In genomic region chr10:31928531-31929259, GRCh38 we compare ENCODE assay signal across 1 cellular context.
TF ChIP-seq lines count a peak whose summit lies in the region.

ARHGAP12 (minus strand) TSS chr10:31928831; CDS start chr10:31908855, 19,976 bp downstream.

TF ChIP-seq in HepG2, 621 proteins besides CTCF, POLR2A, EP300 and RAD21 (continued from another document and continues in another):
- TF ChIP-seq THAP9 (CRISPR knock-in tag; IDR thresholded peaks at IDR 0.05; ENCODE audit: borderline replicate concordance), result no peak
- TF ChIP-seq HOXA9 (CRISPR knock-in tag; IDR thresholded peaks at IDR 0.05; ENCODE audit: borderline replicate concordance), result peak; percentile 63; the same call in 1 of the 2 replicates
- TF ChIP-seq TBX2 (CRISPR knock-in tag; IDR thresholded peaks at IDR 0.05; ENCODE audit: borderline replicate concordance), result peak; percentile 76; the same call in 1 of the 2 replicates
- peak; percentile 82; the same call in 1 of the 2 replicates for TF ChIP-seq THAP8 (CRISPR knock-in tag; IDR thresholded peaks at IDR 0.05; ENCODE audit: borderline replicate concordance)
- TF ChIP-seq, protein P1, sequence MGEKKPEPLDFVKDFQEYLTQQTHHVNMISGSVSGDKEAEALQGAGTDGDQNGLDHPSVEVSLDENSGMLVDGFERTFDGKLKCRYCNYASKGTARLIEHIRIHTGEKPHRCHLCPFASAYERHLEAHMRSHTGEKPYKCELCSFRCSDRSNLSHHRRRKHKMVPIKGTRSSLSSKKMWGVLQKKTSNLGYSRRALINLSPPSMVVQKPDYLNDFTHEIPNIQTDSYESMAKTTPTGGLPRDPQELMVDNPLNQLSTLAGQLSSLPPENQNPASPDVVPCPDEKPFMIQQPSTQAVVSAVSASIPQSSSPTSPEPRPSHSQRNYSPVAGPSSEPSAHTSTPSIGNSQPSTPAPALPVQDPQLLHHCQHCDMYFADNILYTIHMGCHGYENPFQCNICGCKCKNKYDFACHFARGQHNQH (CRISPR knock-in tag; IDR thresholded peaks at IDR 0.05), result peak; percentile 42; the same call in 1 of the 2 replicates
- peak; percentile 32; the same call in 1 of the 2 replicates for TF ChIP-seq SMAD3 (CRISPR knock-in tag; IDR thresholded peaks at IDR 0.05)
- TF ChIP-seq ZNF891 (CRISPR knock-in tag; IDR thresholded peaks at IDR 0.05), result no peak; the same call in 1 of the 2 replicates
- TF ChIP-seq CBX5 (CRISPR knock-in tag; IDR thresholded peaks at IDR 0.05; ENCODE audit: borderline replicate concordance), result no peak
- TF ChIP-seq DR1 (CRISPR knock-in tag; IDR thresholded peaks at IDR 0.05), result peak; percentile 1; the same call in 1 of the 2 replicates
- no peak for TF ChIP-seq FOXM1 (CRISPR knock-in tag; IDR thresholded peaks at IDR 0.05)
- TF ChIP-seq ZNF674 (CRISPR knock-in tag; IDR thresholded peaks at IDR 0.05; ENCODE audit: low read depth), result no peak
- TF ChIP-seq RNF219 (CRISPR knock-in tag; IDR thresholded peaks at IDR 0.05), result no peak
- peak; percentile 25; the same call in 1 of the 2 replicates for TF ChIP-seq ZNF276 (CRISPR knock-in tag; IDR thresholded peaks at IDR 0.05; ENCODE audit: low read depth)
- 0 out of 2 replicates have a peak, but pooled peaks have one; percentile 41 for TF ChIP-seq BRCA1 (CRISPR knock-in tag; IDR thresholded peaks at IDR 0.05)
- TF ChIP-seq REL (CRISPR knock-in tag; conservative IDR thresholded peaks at IDR 0.05), result no peak; the same call in 1 of the 2 replicates
- TF ChIP-seq, protein P2, sequence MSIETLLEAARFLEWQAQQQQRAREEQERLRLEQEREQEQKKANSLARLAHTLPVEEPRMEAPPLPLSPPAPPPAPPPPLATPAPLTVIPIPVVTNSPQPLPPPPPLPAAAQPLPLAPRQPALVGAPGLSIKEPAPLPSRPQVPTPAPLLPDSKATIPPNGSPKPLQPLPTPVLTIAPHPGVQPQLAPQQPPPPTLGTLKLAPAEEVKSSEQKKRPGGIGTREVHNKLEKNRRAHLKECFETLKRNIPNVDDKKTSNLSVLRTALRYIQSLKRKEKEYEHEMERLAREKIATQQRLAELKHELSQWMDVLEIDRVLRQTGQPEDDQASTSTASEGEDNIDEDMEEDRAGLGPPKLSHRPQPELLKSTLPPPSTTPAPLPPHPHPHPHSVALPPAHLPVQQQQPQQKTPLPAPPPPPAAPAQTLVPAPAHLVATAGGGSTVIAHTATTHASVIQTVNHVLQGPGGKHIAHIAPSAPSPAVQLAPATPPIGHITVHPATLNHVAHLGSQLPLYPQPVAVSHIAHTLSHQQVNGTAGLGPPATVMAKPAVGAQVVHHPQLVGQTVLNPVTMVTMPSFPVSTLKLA (IDR thresholded peaks at IDR 0.05), result peak; percentile 39; the same call in 1 of the 2 replicates
- TF ChIP-seq, protein P3, sequence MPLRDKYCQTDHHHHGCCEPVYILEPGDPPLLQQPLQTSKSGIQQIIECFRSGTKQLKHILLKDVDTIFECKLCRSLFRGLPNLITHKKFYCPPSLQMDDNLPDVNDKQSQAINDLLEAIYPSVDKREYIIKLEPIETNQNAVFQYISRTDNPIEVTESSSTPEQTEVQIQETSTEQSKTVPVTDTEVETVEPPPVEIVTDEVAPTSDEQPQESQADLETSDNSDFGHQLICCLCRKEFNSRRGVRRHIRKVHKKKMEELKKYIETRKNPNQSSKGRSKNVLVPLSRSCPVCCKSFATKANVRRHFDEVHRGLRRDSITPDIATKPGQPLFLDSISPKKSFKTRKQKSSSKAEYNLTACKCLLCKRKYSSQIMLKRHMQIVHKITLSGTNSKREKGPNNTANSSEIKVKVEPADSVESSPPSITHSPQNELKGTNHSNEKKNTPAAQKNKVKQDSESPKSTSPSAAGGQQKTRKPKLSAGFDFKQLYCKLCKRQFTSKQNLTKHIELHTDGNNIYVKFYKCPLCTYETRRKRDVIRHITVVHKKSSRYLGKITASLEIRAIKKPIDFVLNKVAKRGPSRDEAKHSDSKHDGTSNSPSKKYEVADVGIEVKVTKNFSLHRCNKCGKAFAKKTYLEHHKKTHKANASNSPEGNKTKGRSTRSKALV (CRISPR knock-in tag; IDR thresholded peaks at IDR 0.05), result no peak
- TF ChIP-seq GATA4 (IDR thresholded peaks at IDR 0.05; ENCODE audit: borderline replicate concordance, low read depth), result peak; percentile 57; the same call in 1 of the 2 replicates
- TF ChIP-seq CEBPG (CRISPR knock-in tag; IDR thresholded peaks at IDR 0.05), result 0 out of 2 replicates have a peak, but pooled peaks have one; percentile 7
- TF ChIP-seq, protein P4, sequence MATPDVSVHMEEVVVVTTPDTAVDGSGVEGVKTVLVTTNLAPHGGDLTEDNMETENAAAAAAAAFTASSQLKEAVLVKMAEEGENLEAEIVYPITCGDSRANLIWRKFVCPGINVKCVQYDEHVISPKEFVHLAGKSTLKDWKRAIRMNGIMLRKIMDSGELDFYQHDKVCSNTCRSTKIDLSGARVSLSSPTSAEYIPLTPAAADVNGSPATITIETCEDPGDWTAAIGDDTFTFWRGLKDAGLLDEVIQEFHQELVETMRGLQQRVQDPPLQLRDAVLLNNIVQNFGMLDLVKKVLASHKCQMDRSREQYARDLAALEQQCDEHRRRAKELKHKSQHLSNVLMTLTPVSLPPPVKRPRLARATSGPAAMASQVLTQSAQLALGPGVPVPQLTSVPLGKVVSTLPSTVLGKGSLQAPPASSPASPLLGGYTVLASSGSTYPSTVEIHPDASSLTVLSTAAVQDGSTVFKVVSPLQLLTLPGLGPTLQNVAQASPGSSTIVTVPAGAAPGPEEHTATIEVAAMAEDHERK (CRISPR knock-in tag; IDR thresholded peaks at IDR 0.05; ENCODE audit: low read depth), result 0 out of 2 replicates have a peak, but pooled peaks have one; percentile 30
- peak; percentile 21; the same call in 1 of the 2 replicates for TF ChIP-seq FOXO1 (CRISPR knock-in tag; IDR thresholded peaks at IDR 0.05)
- no peak for TF ChIP-seq HNF1B (CRISPR knock-in tag; IDR thresholded peaks at IDR 0.05)
- peak; percentile 23; the same call in 1 of the 2 replicates for TF ChIP-seq ZNF563 (CRISPR knock-in tag; IDR thresholded peaks at IDR 0.05)
- 0 out of 2 replicates have a peak, but pooled peaks have one; percentile 12 for TF ChIP-seq SATB2 (CRISPR knock-in tag; IDR thresholded peaks at IDR 0.05)
- TF ChIP-seq POLR2G (IDR thresholded peaks at IDR 0.05; ENCODE audit: low read depth, low read length), result peak; percentile 62
- no peak for TF ChIP-seq ZNF280B (CRISPR knock-in tag; IDR thresholded peaks at IDR 0.05; ENCODE audit: borderline replicate concordance)
- 0 out of 2 replicates have a peak, but pooled peaks have one; percentile 19 for TF ChIP-seq ZBTB26 (CRISPR knock-in tag; IDR thresholded peaks at IDR 0.05; ENCODE audit: borderline replicate concordance)
- peak; percentile 32; the same call in 1 of the 2 replicates for TF ChIP-seq FOXC1 (CRISPR knock-in tag; IDR thresholded peaks at IDR 0.05; ENCODE audit: borderline replicate concordance)
